1 cellular context compared by ENCODE assay signal in genomic region chr11:101862410-101863233, GRCh38.
TF ChIP-seq lines count a peak whose summit lies in the region.

No MANE protein-coding gene starts in this region.

TF ChIP-seq in HepG2, 621 proteins besides CTCF, POLR2A, EP300 and RAD21 (continued from another document and continues in another):
- TF ChIP-seq JARID2 (CRISPR knock-in tag; IDR thresholded peaks at IDR 0.05; ENCODE audit: insufficient replicate concordance) (no peak), ZBTB7B (CRISPR knock-in tag; IDR thresholded peaks at IDR 0.05) (0 out of 2 replicates have a peak, but pooled peaks have one; percentile 14), ZBTB20 (CRISPR knock-in tag; IDR thresholded peaks at IDR 0.05; ENCODE audit: borderline replicate concordance, low read depth) (no peak), PRPF4 (IDR thresholded peaks at IDR 0.05; ENCODE audit: low read depth, low read length, poor library complexity, severe bottlenecking) (no peak), ZNF562 (CRISPR knock-in tag; IDR thresholded peaks at IDR 0.05; ENCODE audit: borderline replicate concordance) (no peak), IRF2 (CRISPR knock-in tag; IDR thresholded peaks at IDR 0.05) (no peak), ZMYM4 (CRISPR knock-in tag; IDR thresholded peaks at IDR 0.05) (peak; percentile 49; the same call in 1 of the 2 replicates), RELA (CRISPR knock-in tag; IDR thresholded peaks at IDR 0.05) (no peak), SOX5 (CRISPR knock-in tag; IDR thresholded peaks at IDR 0.05; ENCODE audit: borderline replicate concordance) (peak; percentile 24; the same call in 1 of the 2 replicates), HNRNPK (IDR thresholded peaks at IDR 0.05; ENCODE audit: low read depth, low read length, poor library complexity, severe bottlenecking) (no peak), ZNF615 (CRISPR knock-in tag; IDR thresholded peaks at IDR 0.05; ENCODE audit: borderline replicate concordance) (no peak), ZIK1 (CRISPR knock-in tag; IDR thresholded peaks at IDR 0.05; ENCODE audit: borderline replicate concordance, low read depth) (no peak), ESRRA (CRISPR knock-in tag; IDR thresholded peaks at IDR 0.05; ENCODE audit: low read depth) (no peak), SMC3 (IDR thresholded peaks at IDR 0.05; ENCODE audit: low read length) (peak; percentile 87), CBX5 (CRISPR knock-in tag; IDR thresholded peaks at IDR 0.05; ENCODE audit: borderline replicate concordance) (no peak), REL (CRISPR knock-in tag; conservative IDR thresholded peaks at IDR 0.05) (no peak), NONO (IDR thresholded peaks at IDR 0.05) (no peak), NONO (CRISPR knock-in tag; conservative IDR thresholded peaks at IDR 0.05) (no peak), ADNP (CRISPR knock-in tag; IDR thresholded peaks at IDR 0.05) (no peak), THAP11 (CRISPR knock-in tag; IDR thresholded peaks at IDR 0.05) (peak; percentile 43; the same call in 1 of the 2 replicates), ZNF773 (CRISPR knock-in tag; IDR thresholded peaks at IDR 0.05; ENCODE audit: borderline replicate concordance) (no peak), SIN3B (IDR thresholded peaks at IDR 0.05; ENCODE audit: low read length) (no peak), TEAD2 (CRISPR knock-in tag; IDR thresholded peaks at IDR 0.05) (no peak), ZNF678 (CRISPR knock-in tag; IDR thresholded peaks at IDR 0.05) (no peak), ARNT2 (CRISPR knock-in tag; IDR thresholded peaks at IDR 0.05; ENCODE audit: low read depth) (no peak), SRSF4 (IDR thresholded peaks at IDR 0.05; ENCODE audit: low read depth, low read length, poor library complexity, severe bottlenecking) (no peak), KIAA2018 (CRISPR knock-in tag; IDR thresholded peaks at IDR 0.05; ENCODE audit: borderline replicate concordance) (no peak), GLMP (CRISPR knock-in tag; IDR thresholded peaks at IDR 0.05; ENCODE audit: borderline replicate concordance) (no peak), NCOA2 (CRISPR knock-in tag; IDR thresholded peaks at IDR 0.05) (0 out of 2 replicates have a peak, but pooled peaks have one; percentile 7), AGO1 (IDR thresholded peaks at IDR 0.05; ENCODE audit: low read depth, low read length, poor library complexity, severe bottlenecking) (no peak), JUND (CRISPR knock-in tag; IDR thresholded peaks at IDR 0.05) (no peak), ZSCAN25 (CRISPR knock-in tag; IDR thresholded peaks at IDR 0.05) (no peak), PHF21A (CRISPR knock-in tag; IDR thresholded peaks at IDR 0.05) (no peak), ZNF317 (CRISPR knock-in tag; IDR thresholded peaks at IDR 0.05) (no peak), SIX1 (CRISPR knock-in tag; IDR thresholded peaks at IDR 0.05; ENCODE audit: borderline replicate concordance) (0 out of 2 replicates have a peak, but pooled peaks have one; percentile 41), KDM6A (CRISPR knock-in tag; IDR thresholded peaks at IDR 0.05; ENCODE audit: low read depth) (no peak), ZSCAN20 (CRISPR knock-in tag; IDR thresholded peaks at IDR 0.05; ENCODE audit: borderline replicate concordance) (no peak), RXRB (CRISPR knock-in tag; IDR thresholded peaks at IDR 0.05; ENCODE audit: borderline replicate concordance) (peak; percentile 13; the same call in 1 of the 2 replicates), ATF7 (IDR thresholded peaks at IDR 0.05) (peak; percentile 14; the same call in 1 of the 2 replicates), ATF7 (CRISPR knock-in tag; IDR thresholded peaks at IDR 0.05) (no peak), ATF6 (CRISPR knock-in tag; conservative IDR thresholded peaks at IDR 0.05) (no peak)
- TF ChIP-seq, protein P1, sequence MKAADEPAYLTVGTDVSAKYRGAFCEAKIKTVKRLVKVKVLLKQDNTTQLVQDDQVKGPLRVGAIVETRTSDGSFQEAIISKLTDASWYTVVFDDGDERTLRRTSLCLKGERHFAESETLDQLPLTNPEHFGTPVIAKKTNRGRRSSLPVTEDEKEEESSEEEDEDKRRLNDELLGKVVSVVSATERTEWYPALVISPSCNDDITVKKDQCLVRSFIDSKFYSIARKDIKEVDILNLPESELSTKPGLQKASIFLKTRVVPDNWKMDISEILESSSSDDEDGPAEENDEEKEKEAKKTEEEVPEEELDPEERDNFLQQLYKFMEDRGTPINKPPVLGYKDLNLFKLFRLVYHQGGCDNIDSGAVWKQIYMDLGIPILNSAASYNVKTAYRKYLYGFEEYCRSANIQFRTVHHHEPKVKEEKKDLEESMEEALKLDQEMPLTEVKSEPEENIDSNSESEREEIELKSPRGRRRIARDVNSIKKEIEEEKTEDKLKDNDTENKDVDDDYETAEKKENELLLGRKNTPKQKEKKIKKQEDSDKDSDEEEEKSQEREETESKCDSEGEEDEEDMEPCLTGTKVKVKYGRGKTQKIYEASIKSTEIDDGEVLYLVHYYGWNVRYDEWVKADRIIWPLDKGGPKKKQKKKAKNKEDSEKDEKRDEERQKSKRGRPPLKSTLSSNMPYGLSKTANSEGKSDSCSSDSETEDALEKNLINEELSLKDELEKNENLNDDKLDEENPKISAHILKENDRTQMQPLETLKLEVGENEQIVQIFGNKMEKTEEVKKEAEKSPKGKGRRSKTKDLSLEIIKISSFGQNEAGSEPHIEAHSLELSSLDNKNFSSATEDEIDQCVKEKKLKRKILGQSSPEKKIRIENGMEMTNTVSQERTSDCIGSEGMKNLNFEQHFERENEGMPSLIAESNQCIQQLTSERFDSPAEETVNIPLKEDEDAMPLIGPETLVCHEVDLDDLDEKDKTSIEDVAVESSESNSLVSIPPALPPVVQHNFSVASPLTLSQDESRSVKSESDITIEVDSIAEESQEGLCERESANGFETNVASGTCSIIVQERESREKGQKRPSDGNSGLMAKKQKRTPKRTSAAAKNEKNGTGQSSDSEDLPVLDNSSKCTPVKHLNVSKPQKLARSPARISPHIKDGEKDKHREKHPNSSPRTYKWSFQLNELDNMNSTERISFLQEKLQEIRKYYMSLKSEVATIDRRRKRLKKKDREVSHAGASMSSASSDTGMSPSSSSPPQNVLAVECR (CRISPR knock-in tag; IDR thresholded peaks at IDR 0.05; ENCODE audit: borderline replicate concordance) = no peak
- TF ChIP-seq, protein P2, sequence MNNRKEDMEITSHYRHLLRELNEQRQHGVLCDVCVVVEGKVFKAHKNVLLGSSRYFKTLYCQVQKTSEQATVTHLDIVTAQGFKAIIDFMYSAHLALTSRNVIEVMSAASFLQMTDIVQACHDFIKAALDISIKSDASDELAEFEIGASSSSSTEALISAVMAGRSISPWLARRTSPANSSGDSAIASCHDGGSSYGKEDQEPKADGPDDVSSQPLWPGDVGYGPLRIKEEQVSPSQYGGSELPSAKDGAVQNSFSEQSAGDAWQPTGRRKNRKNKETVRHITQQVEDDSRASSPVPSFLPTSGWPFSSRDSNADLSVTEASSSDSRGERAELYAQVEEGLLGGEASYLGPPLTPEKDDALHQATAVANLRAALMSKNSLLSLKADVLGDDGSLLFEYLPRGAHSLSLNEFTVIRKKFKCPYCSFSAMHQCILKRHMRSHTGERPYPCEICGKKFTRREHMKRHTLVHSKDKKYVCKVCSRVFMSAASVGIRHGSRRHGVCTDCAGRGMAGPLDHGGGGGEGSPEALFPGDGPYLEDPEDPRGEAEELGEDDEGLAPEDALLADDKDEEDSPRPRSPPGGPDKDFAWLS (CRISPR knock-in tag; IDR thresholded peaks at IDR 0.05; ENCODE audit: borderline replicate concordance) = no peak
- TF ChIP-seq, protein P3, sequence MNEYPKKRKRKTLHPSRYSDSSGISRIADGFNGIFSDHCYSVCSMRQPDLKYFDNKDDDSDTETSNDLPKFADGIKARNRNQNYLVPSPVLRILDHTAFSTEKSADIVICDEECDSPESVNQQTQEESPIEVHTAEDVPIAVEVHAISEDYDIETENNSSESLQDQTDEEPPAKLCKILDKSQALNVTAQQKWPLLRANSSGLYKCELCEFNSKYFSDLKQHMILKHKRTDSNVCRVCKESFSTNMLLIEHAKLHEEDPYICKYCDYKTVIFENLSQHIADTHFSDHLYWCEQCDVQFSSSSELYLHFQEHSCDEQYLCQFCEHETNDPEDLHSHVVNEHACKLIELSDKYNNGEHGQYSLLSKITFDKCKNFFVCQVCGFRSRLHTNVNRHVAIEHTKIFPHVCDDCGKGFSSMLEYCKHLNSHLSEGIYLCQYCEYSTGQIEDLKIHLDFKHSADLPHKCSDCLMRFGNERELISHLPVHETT (CRISPR knock-in tag; conservative IDR thresholded peaks at IDR 0.05) = no peak
- TF ChIP-seq, protein P4, sequence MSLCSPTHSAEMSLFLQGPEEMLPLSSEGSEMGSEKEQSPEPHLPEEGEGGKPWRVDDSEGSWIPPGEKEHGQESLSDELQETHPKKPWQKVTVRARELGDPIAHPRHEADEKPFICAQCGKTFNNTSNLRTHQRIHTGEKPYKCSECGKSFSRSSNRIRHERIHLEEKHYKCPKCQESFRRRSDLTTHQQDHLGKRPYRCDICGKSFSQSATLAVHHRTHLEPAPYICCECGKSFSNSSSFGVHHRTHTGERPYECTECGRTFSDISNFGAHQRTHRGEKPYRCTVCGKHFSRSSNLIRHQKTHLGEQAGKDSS (CRISPR knock-in tag; IDR thresholded peaks at IDR 0.05; ENCODE audit: borderline replicate concordance, low read depth) = no peak
